25 cellular contexts compared by ENCODE assay signal in the genomic region with DNA sequence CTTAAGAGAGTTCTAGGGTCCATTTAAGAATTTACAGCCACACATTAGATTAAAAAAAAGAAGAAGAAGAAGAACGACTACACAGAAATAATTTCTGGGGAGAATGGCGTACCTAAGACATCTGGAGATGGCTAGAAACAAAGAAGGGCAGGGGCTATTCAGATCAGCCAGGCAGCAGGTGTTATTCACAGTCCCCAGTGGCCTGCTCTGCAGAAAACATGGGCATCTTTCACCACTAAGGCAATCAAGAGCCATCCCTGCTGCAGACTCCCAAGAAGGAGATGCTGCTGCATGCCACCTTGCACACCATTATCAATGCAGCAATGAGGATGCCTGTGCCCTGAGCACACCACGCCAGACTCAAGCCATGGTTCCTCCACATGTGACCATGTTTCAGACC. TPM values are rescaled to one million over a fixed set of nuclear protein-coding genes. Genes with fewer than 3 reads are reported as not detected.
"Had no signal": no experiment of that assay in that cellular context is flagged by ENCODE, and none has a peak within 500 bp of the region (broad histone marks: within the 10 kb centered on the region; RNA-seq: fewer than 3 reads in every experiment).

No MANE protein-coding gene starts in this region.

- DNase-seq: cortex of kidney; dorsolateral prefrontal cortex; effector CD8-positive, alpha-beta T cell; foreskin melanocyte; head of caudate nucleus; hypothalamus; mammary epithelial cell; natural killer cell; nucleus accumbens; ovary; stimulated activated CD4-positive, alpha-beta T cell treated with anti-CD3 and anti-CD28 coated beads, Interleukin-2, amount 100 ng/mL, for 48 hours; stimulated activated CD8-positive, alpha-beta memory T cell treated with anti-CD3 and anti-CD28 coated beads, Interleukin-4, amount 100 ng/mL, for 48 hours; stimulated activated naive CD8-positive, alpha-beta T cell treated with anti-CD3 and anti-CD28 coated beads, Interleukin-15, amount 100 ng/mL, for 72 hours; testis had no signal

- H3K4me3 Mint-ChIP-seq: natural killer cell; neural crest cell; stimulated activated effector memory CD8-positive, alpha-beta T cell treated with anti-CD3 and anti-CD28 coated beads, Interleukin-12 subunit alpha, Interleukin-12 subunit beta, amount 100 ng/mL, for 72 hours; stimulated activated naive CD8-positive, alpha-beta T cell treated with anti-CD3 and anti-CD28 coated beads, Interleukin-15, amount 100 ng/mL, for 72 hours had no signal

- H3K4me1 ChIP-seq: right atrium auricular region, testis had no signal

- ATAC-seq: left lobe of liver; natural killer cell; stimulated activated effector memory CD8-positive, alpha-beta T cell treated with anti-CD3 and anti-CD28 coated beads, Interleukin-12 subunit alpha, Interleukin-12 subunit beta, amount 100 ng/mL, for 72 hours; stimulated activated naive CD8-positive, alpha-beta T cell treated with anti-CD3 and anti-CD28 coated beads, Interleukin-15, amount 100 ng/mL, for 72 hours had no signal

- H3K4me2 ChIP-seq: smooth muscle cell had no signal

- H3K4me3 ChIP-seq: dorsolateral prefrontal cortex, mucosa of descending colon, ovary, right atrium auricular region, smooth muscle cell, testis, transverse colon had no signal

- H3K27me3 ChIP-seq: dorsolateral prefrontal cortex, ovary, right atrium auricular region, testis, transverse colon had no signal

- H3K9me3 ChIP-seq: mucosa of descending colon, ovary, right atrium auricular region, testis, transverse colon had no signal

- H3K36me3 Mint-ChIP-seq: natural killer cell; stimulated activated effector memory CD8-positive, alpha-beta T cell treated with anti-CD3 and anti-CD28 coated beads, Interleukin-12 subunit alpha, Interleukin-12 subunit beta, amount 100 ng/mL, for 72 hours had no signal

- H3K36me3 ChIP-seq: ovary, right atrium auricular region, transverse colon had no signal

- H3K27ac Mint-ChIP-seq: natural killer cell; stimulated activated effector memory CD8-positive, alpha-beta T cell treated with anti-CD3 and anti-CD28 coated beads, Interleukin-12 subunit alpha, Interleukin-12 subunit beta, amount 100 ng/mL, for 72 hours; stimulated activated naive CD8-positive, alpha-beta T cell treated with anti-CD3 and anti-CD28 coated beads, Interleukin-15, amount 100 ng/mL, for 72 hours had no signal

- H3K27ac ChIP-seq: dorsolateral prefrontal cortex, ovary, right atrium auricular region, testis, transverse colon had no signal

RNA-seq across cellular contexts. Expression of a gene that starts 7.9 kb away (rescaled TPM):
- total RNA-seq: left lobe of liver, lower leg skin, mammary epithelial cell, neural crest cell, right atrium auricular region, smooth muscle cell, subcutaneous adipose tissue had no signal
- polyA plus RNA-seq: mammary epithelial cell, smooth muscle cell had no signal

RNA-seq across cellular contexts. Expression of a gene that starts 35.1 kb away (rescaled TPM):
- total RNA-seq: left lobe of liver, lower leg skin, mammary epithelial cell, neural crest cell, smooth muscle cell had no signal
- polyA plus RNA-seq: mammary epithelial cell, smooth muscle cell had no signal

RNA-seq across cellular contexts. Expression of a gene that starts 56.8 kb away (rescaled TPM):
- total RNA-seq: mammary epithelial cell, natural killer cell, neural crest cell, smooth muscle cell, subcutaneous adipose tissue, transverse colon, ureter had no signal
- polyA plus RNA-seq: esophagus, mammary epithelial cell, smooth muscle cell had no signal
